ENCODE assay signal across 8 cellular contexts in the genomic region with DNA sequence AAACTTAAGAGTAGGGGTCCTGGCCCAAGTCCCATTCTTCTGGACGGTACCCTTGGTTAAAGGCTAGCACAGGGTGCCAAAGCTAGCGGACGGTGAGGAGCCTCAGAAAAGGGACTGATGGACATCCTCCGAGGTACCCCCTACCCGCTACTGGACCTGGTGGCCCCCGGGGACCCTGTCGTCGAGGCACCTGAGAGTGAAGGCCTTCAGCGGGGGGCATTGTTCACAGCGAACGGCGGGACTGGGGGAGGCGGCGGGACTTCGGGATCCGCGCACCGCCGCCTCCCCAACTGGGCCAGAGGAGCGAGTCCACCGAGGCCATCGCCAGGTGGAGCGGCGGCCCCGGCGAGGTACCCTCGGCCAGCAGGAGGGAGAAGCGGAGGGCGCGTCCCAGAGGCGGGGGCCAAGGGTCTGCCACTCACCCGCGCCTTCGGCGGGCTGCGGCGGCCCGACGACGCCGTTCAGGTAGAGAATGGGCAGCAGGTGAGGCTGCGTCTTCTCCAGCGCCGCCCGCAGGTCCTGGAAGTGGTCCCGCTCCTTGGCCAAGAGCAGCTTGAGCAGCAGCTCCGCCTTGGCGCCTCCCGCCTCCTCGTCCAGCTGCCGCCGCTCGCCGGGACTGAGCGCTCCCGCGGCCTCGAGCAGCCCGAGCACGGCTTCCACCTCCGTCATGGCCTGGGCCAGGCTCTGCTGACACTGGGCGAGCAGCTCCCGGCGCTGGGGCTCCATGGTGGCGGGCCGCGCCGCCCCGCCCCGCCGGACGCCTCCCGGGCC. TPM values are rescaled to one million over a fixed set of nuclear protein-coding genes. Genes with fewer than 3 reads are reported as not detected.
A peak's percentile ranks its signal among the peaks of the same experiment; 100 is the strongest.
DNase-seq lines count a peak whose midpoint lies in the region; ATAC-seq lines count a peak whose summit lies in the region.

No MANE protein-coding gene starts in this region.

- H3K4me3 Mint-ChIP-seq in T-cell = peak overlapping the region; percentile 57 to 67 (median 67)

- intact Hi-C loops in Right ventricle myocardium inferior (cut with DNase I) = loop anchor here (2.0 to 5.0 kb wide), 2 partner anchors 79 to 101 kb away; a partner anchor contains a TSS
- intact Hi-C loops in cardiac septum (cut with DNase I) = loop anchor here (5.0 kb wide), 1 partner anchor 46 kb away; no protein-coding TSS in a partner anchor

- no peaks in the 10 kb centered on the region for H3K9me3 Mint-ChIP-seq in T-cell

- H3K4me1 Mint-ChIP-seq in T-cell = peaks cover 7 to 16% (median 15%) of the 10 kb centered on the region in 3 donors

- peaks cover 45 to 56% of the 10 kb centered on the region in 2 donors for H3K27me3 Mint-ChIP-seq in T-cell

- peak overlapping the region; percentile 53 for H3K27ac ChIP-seq in substantia nigra (ENCODE audit: low read depth, low read length, poor library complexity, severe bottlenecking)

- DNase-seq in Right ventricle myocardium inferior (ENCODE audit: missing footprints) (no peak), cardiac septum (ENCODE audit: low spot score) (no peak), T-cell (peak in 10 of 34 experiments; percentile 1 to 26 (median 4)), ecto neural progenitor cell (ENCODE audit: low spot score) (peak; percentile 75), medulla oblongata (ENCODE audit: extremely low spot score) (peak; percentile 26), substantia nigra (lab: John Stamatoyannopoulos, UW) (peak in 30 of 49 donors; percentile 7 to 70 (median 31)), NCI-H510A treated with DMSO at 0.1 percent for 48 hours (lab: John Stamatoyannopoulos, UW) (no peak)

- CTCF ChIA-PET in T-cell (lab: Charles Lee) = no interaction called here

- ATAC-seq in Right ventricle myocardium inferior (peak; percentile 53), HG03039 (IDR thresholded peaks at IDR 0.05; ENCODE audit: unreplicated experiment) (peak; percentile 55), T-cell (replicated peaks in 1 of 4) (peak in 3 of 4 experiments; percentile 59 to 72 (median 61))

- H3K27ac Mint-ChIP-seq in T-cell = no peak overlapping the region

- no peaks in the 10 kb centered on the region for H3K36me3 Mint-ChIP-seq in T-cell

- POLR2A ChIA-PET in T-cell (lab: Charles Lee) = no interaction called here

RNA-seq across cellular contexts. Expression of a gene that starts 0.6 kb away (rescaled TPM):
- total RNA-seq in Right ventricle myocardium inferior (8.9 TPM), cardiac septum (19.5 TPM), T-cell (10 to 100 TPM in 1 of 5 donors, 1 to 10 TPM in 4; 1.3 to 12.8 (median 3.5) TPM)

Comparison
In these comparisons a context has a peak if more than half of its experiments do, and no peak if none do; other contexts are left out.
1. DNase-seq: peak in ecto neural progenitor cell (single experiment), medulla oblongata (single experiment) and substantia nigra (30 of 49); none in Right ventricle myocardium inferior (single experiment), cardiac septum (single experiment) and NCI-H510A treated with DMSO at 0.1 percent for 48 hours (single experiment).
2. Peak in every context shown above with its lines, with median percentiles within 50 percentile points of each other: ATAC-seq.